Comparison of ENCODE assay signal across 20 cellular contexts in genomic region chr1:25257176-25257575, GRCh38. TPM values are rescaled to one million over a fixed set of nuclear protein-coding genes. Genes with fewer than 3 reads are reported as not detected.
DNase-seq lines count a peak whose midpoint lies in the region.
"Had no signal": no experiment of that assay in that cellular context is flagged by ENCODE, and none has a peak within 500 bp of the region (broad histone marks: within the 10 kb centered on the region; RNA-seq: fewer than 3 reads in every experiment).

No MANE protein-coding gene starts in this region.

- DNase-seq in AG20443 (ENCODE audit: low spot score) (peak; percentile 47), SK-N-MC (ENCODE audit: low read depth, low spot score) (no peak), epithelial cell of prostate (ENCODE audit: low read depth, low spot score) (no peak), stromal cell of bone marrow (ENCODE audit: low read depth) (peak; percentile 25), H4 (ENCODE audit: low spot score) (no peak), NCI-H146 treated with DMSO at 0.1 percent for 48 hours (lab: John Stamatoyannopoulos, UW; ENCODE audit: unreplicated experiment) (no peak), NCI-H1436 (lab: John Stamatoyannopoulos, UW) (no peak)
- DNase-seq: CD4-positive, alpha-beta T cell; HCEC 1CT; MV-4-11; NCI-H1417 treated with DMSO at 0.1 percent for 48 hours; NCI-H2029 treated with DMSO at 0.1 percent for 48 hours; NCI-H2171 treated with DMSO at 0.1 percent for 48 hours; NCI-H510A; NCI-H82; PC-9 had no signal

- no peaks in the 10 kb centered on the region for H3K9me3 ChIP-seq in SK-N-MC (ENCODE audit: low read depth, low read length)
- H3K9me3 ChIP-seq: A549, SJSA1 had no signal

- H3K27ac ChIP-seq in SK-N-MC (no peak overlapping the region), epithelial cell of prostate (peak overlapping the region; percentile 31)
- H3K27ac ChIP-seq: A549, HL-60, PC-9, SJSA1 had no signal

- H3K36me3 ChIP-seq in SK-N-MC (ENCODE audit: insufficient read depth, low read length): no peaks in the 10 kb centered on the region
- H3K36me3 ChIP-seq: SJSA1 had no signal

- no peak overlapping the region for H3K4me3 ChIP-seq in SK-N-MC
- H3K4me3 ChIP-seq: A549, PC-9, SJSA1 had no signal

- peak overlapping the region; percentile 26 for H3K9ac ChIP-seq in SK-N-MC (ENCODE audit: insufficient read length)

RNA-seq across cellular contexts. Expression of gene RSRP1, which starts 9.9 kb away (rescaled TPM):
- 23.1 and 31.2 TPM in 2 replicates for total RNA-seq in H4 (2014; rRNA removed; shearing (Covaris generic))

RNA-seq across cellular contexts. Expression of gene RHD, which starts 15.1 kb away (rescaled TPM):
- not detected in 2 replicates for total RNA-seq in H4 (2014; rRNA removed; shearing (Covaris generic))
- total RNA-seq: B cell; CD4-positive, alpha-beta T cell; PC-9; SJSA1 had no signal

RNA-seq across cellular contexts. Expression of gene SYF2, which starts 24.9 kb away (rescaled TPM):
- 45.7 and 46.9 TPM in 2 replicates for total RNA-seq in H4 (2014; rRNA removed; shearing (Covaris generic))

Comparison
In these comparisons a context has a peak if more than half of its experiments do, and no peak if none do; other contexts are left out.
1. DNase-seq: peak in AG20443 (single experiment) and stromal cell of bone marrow (single experiment); none in SK-N-MC (single experiment), epithelial cell of prostate (single experiment), H4 (single experiment), NCI-H146 treated with DMSO at 0.1 percent for 48 hours (single experiment) and NCI-H1436 (single experiment).